15 cellular contexts compared by ENCODE assay signal in genomic region chr4:26854701-26855100, GRCh38.
"Had no signal": no experiment of that assay in that cellular context is flagged by ENCODE, and none has a peak within 500 bp of the region (broad histone marks: within the 10 kb centered on the region; RNA-seq: fewer than 3 reads in every experiment).

No MANE protein-coding gene starts in this region.

- H3K9me3 ChIP-seq: colonic mucosa, esophagus muscularis mucosa, lower lobe of right lung, psoas muscle, right lobe of liver, stomach, thoracic aorta, upper lobe of right lung had no signal

- H3K4me1 ChIP-seq: colonic mucosa had no signal

- H3K4me3 ChIP-seq: colonic mucosa, esophagus muscularis mucosa, lower lobe of right lung, psoas muscle, right lobe of liver, stomach, thoracic aorta, upper lobe of right lung had no signal

- H3K27ac ChIP-seq: colonic mucosa, esophagus muscularis mucosa, lower lobe of right lung, psoas muscle, right lobe of liver, stomach, thoracic aorta, upper lobe of right lung had no signal

- DNase-seq: activated CD4-positive, CD25-positive, alpha-beta regulatory T cell treated with anti-CD3 and anti-CD28 coated beads, Interleukin-2, amount 50 U/mL, for 72 hours; activated naive CD4-positive, alpha-beta T cell; activated naive CD8-positive, alpha-beta T cell treated with anti-CD3 and anti-CD28 coated beads, Interleukin-2, amount 10 ng/mL, durations not matched to agents 7 days and 5 days; central memory CD4-positive, alpha-beta T cell; colonic mucosa; effector CD4-positive, alpha-beta T cell; left colon; lower lobe of right lung; nephron progenitor cell; psoas muscle; right lobe of liver; stomach; upper lobe of right lung had no signal

- H3K36me3 ChIP-seq: colonic mucosa, esophagus muscularis mucosa, lower lobe of right lung, right lobe of liver, stomach, thoracic aorta, upper lobe of right lung had no signal

- ATAC-seq: left colon, lower lobe of right lung, psoas muscle, right lobe of liver, upper lobe of right lung had no signal

- H3K27me3 ChIP-seq: colonic mucosa, esophagus muscularis mucosa, right lobe of liver, stomach, upper lobe of right lung had no signal
